In genomic region chr1:219472596-219472995, GRCh38 we compare ENCODE assay signal across 17 cellular contexts.
"Had no signal": no experiment of that assay in that cellular context is flagged by ENCODE, and none has a peak within 500 bp of the region (broad histone marks: within the 10 kb centered on the region; RNA-seq: fewer than 3 reads in every experiment).

No MANE protein-coding gene starts in this region.

- H3K4me1 ChIP-seq: gastroesophageal sphincter, psoas muscle, spleen had no signal

- H3K27me3 ChIP-seq: gastroesophageal sphincter, spleen had no signal

- DNase-seq: activated CD4-positive, alpha-beta memory T cell treated with anti-CD3 and anti-CD28 coated beads for 36 hours; activated CD8-positive, alpha-beta memory T cell treated with anti-CD3 and anti-CD28 coated beads, Interleukin-2, amount 50 U/mL, for 4 hours; activated gamma-delta T cell treated with Interleukin-2 at 50 U/mL for 16 hours; activated naive CD8-positive, alpha-beta T cell treated with anti-CD3 and anti-CD28 coated beads for 36 hours; activated T-cell treated with anti-CD3 and anti-CD28 coated beads, Interleukin-2, amount 50 U/mL, for 72 hours; dermis blood vessel endothelial cell; islet precursor cell; psoas muscle; spleen; stimulated activated CD4-positive, alpha-beta T cell treated with anti-CD3 and anti-CD28 coated beads, Interleukin-2, amount 100 ng/mL, for 24 hours; stimulated activated naive CD4-positive, alpha-beta T cell; trophoblast cell had no signal

- H3K36me3 Mint-ChIP-seq: activated CD4-positive, alpha-beta memory T cell treated with anti-CD3 and anti-CD28 coated beads for 36 hours; activated naive CD8-positive, alpha-beta T cell treated with anti-CD3 and anti-CD28 coated beads for 36 hours had no signal

- H3K36me3 ChIP-seq: gastroesophageal sphincter, spleen had no signal

- ATAC-seq: activated CD4-positive, CD25-positive, alpha-beta regulatory T cell treated with anti-CD3 and anti-CD28 coated beads, Interleukin-2, amount 50 U/mL, for 24 hours; activated T-cell treated with anti-CD3 and anti-CD28 coated beads, Interleukin-2, amount 50 U/mL, for 72 hours; gastroesophageal sphincter; left lobe of liver; psoas muscle; sciatic nerve had no signal

- H3K27ac Mint-ChIP-seq: activated CD4-positive, alpha-beta memory T cell treated with anti-CD3 and anti-CD28 coated beads for 36 hours; activated naive CD8-positive, alpha-beta T cell treated with anti-CD3 and anti-CD28 coated beads for 36 hours; activated T-cell treated with anti-CD3 and anti-CD28 coated beads, Interleukin-2, amount 50 U/mL, for 72 hours; nephron had no signal

- H3K4me1 Mint-ChIP-seq: activated naive CD8-positive, alpha-beta T cell treated with anti-CD3 and anti-CD28 coated beads for 36 hours; nephron had no signal

- H3K4me3 Mint-ChIP-seq: activated CD4-positive, alpha-beta memory T cell treated with anti-CD3 and anti-CD28 coated beads for 36 hours; activated naive CD8-positive, alpha-beta T cell treated with anti-CD3 and anti-CD28 coated beads for 36 hours; activated T-cell treated with anti-CD3 and anti-CD28 coated beads, Interleukin-2, amount 50 U/mL, for 72 hours; nephron had no signal

- H3K9me3 ChIP-seq: gastroesophageal sphincter, psoas muscle, spleen had no signal

- H3K4me3 ChIP-seq: gastroesophageal sphincter, psoas muscle, spleen had no signal

- H3K9me3 Mint-ChIP-seq: activated CD4-positive, alpha-beta memory T cell treated with anti-CD3 and anti-CD28 coated beads for 36 hours; activated naive CD8-positive, alpha-beta T cell treated with anti-CD3 and anti-CD28 coated beads for 36 hours; nephron had no signal

- H3K27ac ChIP-seq: gastroesophageal sphincter, psoas muscle, spleen had no signal
